Comparison of ENCODE assay signal across 1 cellular context in the genomic region with DNA sequence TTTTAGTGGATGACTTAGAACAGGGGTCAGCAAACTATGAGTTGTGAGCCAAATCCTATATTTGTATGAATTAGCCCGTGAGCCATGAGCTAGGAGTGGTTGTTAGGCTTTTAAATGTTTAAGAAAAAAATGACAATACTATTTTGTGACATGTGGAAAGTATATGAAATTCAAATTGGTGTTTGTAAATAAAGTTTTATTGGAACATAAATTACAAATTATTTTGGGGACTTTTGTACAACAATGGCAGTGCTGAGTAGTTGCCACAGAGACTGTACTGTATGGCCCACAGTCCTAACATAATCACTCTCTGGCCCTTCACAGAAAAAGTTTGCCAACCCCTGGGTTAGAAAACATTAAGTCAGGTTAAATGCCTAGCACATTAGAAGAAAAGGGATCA.
TF ChIP-seq lines count a peak whose summit lies in the region.

No MANE protein-coding gene starts in this region.

TF ChIP-seq in WTC11, 78 proteins besides CTCF, POLR2A, EP300 and RAD21 (continued from another document):
- TF ChIP-seq, protein P1, sequence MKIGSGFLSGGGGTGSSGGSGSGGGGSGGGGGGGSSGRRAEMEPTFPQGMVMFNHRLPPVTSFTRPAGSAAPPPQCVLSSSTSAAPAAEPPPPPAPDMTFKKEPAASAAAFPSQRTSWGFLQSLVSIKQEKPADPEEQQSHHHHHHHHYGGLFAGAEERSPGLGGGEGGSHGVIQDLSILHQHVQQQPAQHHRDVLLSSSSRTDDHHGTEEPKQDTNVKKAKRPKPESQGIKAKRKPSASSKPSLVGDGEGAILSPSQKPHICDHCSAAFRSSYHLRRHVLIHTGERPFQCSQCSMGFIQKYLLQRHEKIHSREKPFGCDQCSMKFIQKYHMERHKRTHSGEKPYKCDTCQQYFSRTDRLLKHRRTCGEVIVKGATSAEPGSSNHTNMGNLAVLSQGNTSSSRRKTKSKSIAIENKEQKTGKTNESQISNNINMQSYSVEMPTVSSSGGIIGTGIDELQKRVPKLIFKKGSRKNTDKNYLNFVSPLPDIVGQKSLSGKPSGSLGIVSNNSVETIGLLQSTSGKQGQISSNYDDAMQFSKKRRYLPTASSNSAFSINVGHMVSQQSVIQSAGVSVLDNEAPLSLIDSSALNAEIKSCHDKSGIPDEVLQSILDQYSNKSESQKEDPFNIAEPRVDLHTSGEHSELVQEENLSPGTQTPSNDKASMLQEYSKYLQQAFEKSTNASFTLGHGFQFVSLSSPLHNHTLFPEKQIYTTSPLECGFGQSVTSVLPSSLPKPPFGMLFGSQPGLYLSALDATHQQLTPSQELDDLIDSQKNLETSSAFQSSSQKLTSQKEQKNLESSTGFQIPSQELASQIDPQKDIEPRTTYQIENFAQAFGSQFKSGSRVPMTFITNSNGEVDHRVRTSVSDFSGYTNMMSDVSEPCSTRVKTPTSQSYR (CRISPR knock-in tag; IDR thresholded peaks at IDR 0.05) = no peak
- TF ChIP-seq, protein P2, sequence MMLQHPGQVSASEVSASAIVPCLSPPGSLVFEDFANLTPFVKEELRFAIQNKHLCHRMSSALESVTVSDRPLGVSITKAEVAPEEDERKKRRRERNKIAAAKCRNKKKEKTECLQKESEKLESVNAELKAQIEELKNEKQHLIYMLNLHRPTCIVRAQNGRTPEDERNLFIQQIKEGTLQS (CRISPR knock-in tag; conservative IDR thresholded peaks at IDR 0.05) = no peak
- TF ChIP-seq RORB (CRISPR knock-in tag; IDR thresholded peaks at IDR 0.05) (no peak), ATF1 (CRISPR knock-in tag; IDR thresholded peaks at IDR 0.05) (no peak)
TF ChIP-seq in WTC11: peak in this region for 0.
